In the genomic region with DNA sequence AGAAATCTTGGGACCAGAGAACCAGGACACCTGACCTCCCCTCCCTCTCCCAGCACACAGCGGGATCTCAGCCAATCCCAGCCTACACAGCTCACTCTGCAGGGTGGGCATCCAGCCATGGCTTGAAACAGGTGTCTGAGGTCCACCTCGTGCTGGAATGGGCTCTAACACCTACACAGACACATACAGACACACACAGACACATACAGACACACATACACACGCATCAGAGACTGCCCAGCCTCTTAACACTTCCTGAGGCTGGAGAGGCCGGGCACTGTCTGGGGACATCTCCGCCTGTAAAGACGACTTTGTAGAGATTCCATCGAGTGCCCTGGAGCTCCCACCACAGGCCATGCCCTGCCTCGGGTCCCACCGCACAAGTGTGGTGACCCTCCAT, we compare ENCODE assay signal across 1 cellular context.
TF ChIP-seq lines count a peak whose summit lies in the region.

No MANE protein-coding gene starts in this region.

TF ChIP-seq in IMR-90, 13 proteins besides CTCF, POLR2A, EP300 and RAD21:
- TF ChIP-seq RFX5 (IDR thresholded peaks at IDR 0.05; ENCODE audit: low read depth, low read length) = no peak
- no peak for TF ChIP-seq CHD1 (IDR thresholded peaks at IDR 0.05; ENCODE audit: low read depth, low read length)
- TF ChIP-seq MAZ (IDR thresholded peaks at IDR 0.05; ENCODE audit: borderline replicate concordance, low read depth, low read length) = no peak
- TF ChIP-seq MXI1 (IDR thresholded peaks at IDR 0.05; ENCODE audit: borderline replicate concordance, low read depth, low read length) = no peak
- no peak for TF ChIP-seq FOS (IDR thresholded peaks at IDR 0.05; ENCODE audit: low read depth, low read length)
